28 cellular contexts compared by ENCODE assay signal in genomic region chr5:145141534-145141933, GRCh38.
"Had no signal": no experiment of that assay in that cellular context is flagged by ENCODE, and none has a peak within 500 bp of the region (broad histone marks: within the 10 kb centered on the region; RNA-seq: fewer than 3 reads in every experiment).

No MANE protein-coding gene starts in this region.

- H3K27ac ChIP-seq: brain microvascular endothelial cell, colonic mucosa, epithelial cell of prostate, esophagus squamous epithelium, gastroesophageal sphincter, heart right ventricle, hepatocyte, WERI-Rb-1 had no signal

- H2AFZ ChIP-seq: hepatocyte had no signal

- DNase-seq: activated B cell treated with CpG ODN at 0.5 μM for 24 hours; activated CD4-positive, alpha-beta T cell treated with anti-CD3 and anti-CD28 coated beads for 48 hours; activated CD4-positive, alpha-beta T cell treated with anti-CD3 and anti-CD28 coated beads, Interleukin-2, amount 50 U/mL, for 1 hour; activated CD4-positive, alpha-beta T cell treated with anti-CD3 and anti-CD28 coated beads, Interleukin-2, amount 50 U/mL, for 48 hours; activated CD8-positive, alpha-beta memory T cell treated with anti-CD3 and anti-CD28 coated beads for 24 hours; activated CD8-positive, alpha-beta T cell treated with anti-CD3 and anti-CD28 coated beads for 36 hours; activated effector memory CD4-positive, alpha-beta T cell treated with Interleukin-2 at 50 U/mL for 16 hours; activated gamma-delta T cell treated with Interleukin-2 at 50 U/mL for 16 hours; activated naive CD4-positive, alpha-beta T cell treated with anti-CD3 and anti-CD28 coated beads, Interleukin-2, amount 50 U/mL, for 16 hours; activated naive CD4-positive, alpha-beta T cell treated with Interleukin-2 at 50 U/mL for 16 hours; activated T-cell treated with anti-CD3 and anti-CD28 coated beads, Interleukin-2, amount 50 U/mL, for 4 hours; amniotic stem cell; anterior cingulate cortex; brain microvascular endothelial cell; central memory CD4-positive, alpha-beta T cell; cerebellar nuclear complex; colonic mucosa; effector CD8-positive, alpha-beta T cell; esophagus squamous epithelium; foreskin melanocyte; heart right ventricle; T1000; WERI-Rb-1 had no signal

- H3K4me2 ChIP-seq: hepatocyte had no signal

- ATAC-seq: activated CD4-positive, CD25-positive, alpha-beta regulatory T cell treated with anti-CD3 and anti-CD28 coated beads, Interleukin-2, amount 50 U/mL, for 24 hours; activated CD8-positive, alpha-beta T cell treated with anti-CD3 and anti-CD28 coated beads for 36 hours; activated T-cell treated with anti-CD3 and anti-CD28 coated beads, Interleukin-2, amount 50 U/mL, for 4 hours; activated T-helper 17 cell treated with anti-CD3 and anti-CD28 coated beads, Interleukin-2, amount 50 U/mL, for 72 hours; gastroesophageal sphincter; heart right ventricle had no signal

- H3K36me3 ChIP-seq: brain microvascular endothelial cell, colonic mucosa, esophagus squamous epithelium, gastroesophageal sphincter, heart right ventricle, WERI-Rb-1 had no signal

- H3K27me3 ChIP-seq: brain microvascular endothelial cell, colonic mucosa, gastroesophageal sphincter, heart right ventricle, hepatocyte had no signal

- H3K79me2 ChIP-seq: hepatocyte had no signal

- H3K4me1 ChIP-seq: colonic mucosa, esophagus squamous epithelium, gastroesophageal sphincter, heart right ventricle had no signal

- H3K4me3 ChIP-seq: colonic mucosa, esophagus squamous epithelium, gastroesophageal sphincter, heart right ventricle, hepatocyte had no signal
